ENCODE assay signal across 8 cellular contexts in the genomic region with DNA sequence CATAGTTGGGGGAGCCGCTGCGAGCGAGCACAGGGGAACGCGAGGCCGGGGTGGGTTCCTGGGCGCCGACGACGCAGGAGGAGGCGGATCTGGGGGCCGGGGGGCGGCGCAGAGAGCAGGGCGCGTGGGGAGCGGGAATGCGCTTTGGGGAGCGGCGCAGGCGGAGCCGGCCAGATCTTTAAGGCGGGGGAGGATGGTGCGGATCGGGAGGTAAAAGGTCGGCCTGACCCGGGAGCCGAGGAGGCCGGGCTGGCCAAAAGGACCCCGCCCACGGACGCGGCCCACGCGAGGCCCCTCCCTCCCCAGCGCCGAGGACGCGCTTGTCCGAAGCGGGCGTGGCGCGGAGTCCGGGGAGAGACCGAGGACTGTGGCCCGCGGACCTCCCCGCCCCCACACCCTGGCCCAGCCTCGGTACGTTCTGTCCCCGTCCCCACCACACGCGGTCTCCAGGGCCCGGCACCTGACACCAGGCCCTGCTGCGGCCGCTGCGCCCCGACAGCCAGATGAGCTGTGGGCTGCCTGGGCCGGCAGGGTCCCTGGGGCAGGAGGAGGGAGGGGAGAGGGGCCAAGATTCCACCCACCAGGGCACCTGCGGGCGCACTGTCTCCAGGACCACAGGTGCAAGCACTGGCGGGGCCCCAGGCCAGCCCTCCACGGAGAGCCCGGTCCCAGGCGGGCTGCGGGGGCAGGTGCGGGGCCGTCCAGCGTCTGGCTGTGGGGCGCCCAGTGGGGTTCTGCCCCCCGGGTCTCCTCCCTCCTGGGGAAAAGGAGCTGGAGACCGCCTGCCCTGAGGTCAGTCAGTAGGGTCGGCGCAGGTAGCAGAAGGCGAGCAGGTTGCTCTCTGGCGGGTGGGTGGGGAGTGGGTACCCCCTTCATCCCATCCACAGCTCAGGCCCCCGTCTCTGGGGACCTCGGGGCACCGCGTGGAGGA. TPM values are rescaled to one million over a fixed set of nuclear protein-coding genes. Genes with fewer than 3 reads are reported as not detected.
DNase-seq lines count a peak whose midpoint lies in the region; TF ChIP-seq lines count a peak whose summit lies in the region.

No MANE protein-coding gene starts in this region.

- peak; percentile 62 for DNase-seq in GM10248 (ENCODE audit: extremely low spot score)
- DNase-seq in GOT3 (lab: John Stamatoyannopoulos, UW): peak; percentile 55
- DNase-seq in NB4 (ENCODE audit: low read depth): peak; percentile 57
- peak in 3 of 4 experiments; percentile 62 to 73 (median 67) for DNase-seq in activated naive CD4-positive, alpha-beta T cell (lab: John Stamatoyannopoulos, UW)
- DNase-seq in glutamatergic neuron: peak; percentile 50
- DNase-seq in ovary: peak; percentile 85 to 93 (median 87)
- DNase-seq in uterus: peak; percentile 88 to 92
- DNase-seq in NK-92 (lab: John Stamatoyannopoulos, UW; ENCODE audit: unreplicated experiment): no peak

- H3K36me3 Mint-ChIP-seq in glutamatergic neuron (ENCODE audit: unreplicated experiment): peaks cover 4% of the 10 kb centered on the region

- CTCF ChIA-PET in GM10248 (lab: Yijun Ruan, JAX): interaction anchor here (0.9 to 6.0 kb wide), 4 partner anchors 8 to 59 kb away, joined by 3 to 32 read pairs (median 5); no protein-coding TSS in a partner anchor

- TF ChIP-seq CTCF in GM10248 (IDR thresholded peaks at IDR 0.05; ENCODE audit: control extremely low read depth, extremely low read depth, low read depth, missing control alignments) (no peak), NB4 (IDR thresholded peaks at IDR 0.05; ENCODE audit: low read depth, low read length) (no peak), glutamatergic neuron (IDR thresholded peaks at IDR 0.05; ENCODE audit: partially characterized antibody, unreplicated experiment) (no peak), ovary (IDR thresholded peaks at IDR 0.05) (peak in 1 of 3 donors; percentile 7), uterus (IDR thresholded peaks at IDR 0.05) (no peak)

- H3K4me1 ChIP-seq in ovary (ENCODE audit: insufficient read depth) (peaks cover 23% of the 10 kb centered on the region), uterus (peaks cover 9 to 35% of the 10 kb centered on the region in 2 donors)

- POLR2A ChIA-PET in GM10248 (lab: Yijun Ruan, JAX): interaction anchor here (0.6 to 2.8 kb wide), 2 partner anchors 9 to 12 kb away, joined by 9 to 10 read pairs; no protein-coding TSS in a partner anchor

- peak overlapping the region in 1 of 2 donors; percentile 30 for H3K27ac ChIP-seq in ovary
- peak overlapping the region; percentile 93 to 95 for H3K27ac ChIP-seq in uterus

- intact Hi-C loops in ovary (cut with DNase I) (loop anchor here in 2 of 4 donors (5.0 kb wide), 2 partner anchors 34 to 39 kb away; no protein-coding TSS in a partner anchor), uterus (cut with DNase I; ENCODE audit: low total_unique reads) (loop anchor here (5.0 kb wide), 1 partner anchor 34 kb away; no protein-coding TSS in a partner anchor)

- H3K27me3 Mint-ChIP-seq in glutamatergic neuron (ENCODE audit: unreplicated experiment): peaks cover 12% of the 10 kb centered on the region

- 5 to 12% (median 7%) methylated on average over 30 to 81 of the region's 81 CpGs for WGBS in ovary, 3 donors

- H3K9me3 ChIP-seq in ovary: no peaks in the 10 kb centered on the region
- H3K9me3 ChIP-seq in uterus: no peaks in the 10 kb centered on the region

- peaks cover 8% of the 10 kb centered on the region for H3K4me1 Mint-ChIP-seq in glutamatergic neuron (ENCODE audit: low read depth, unreplicated experiment)

- TF ChIP-seq POLR2A in NB4 (IDR thresholded peaks at IDR 0.05; ENCODE audit: extremely low read depth, insufficient read length) (no peak), ovary (IDR thresholded peaks at IDR 0.05) (no peak), uterus (IDR thresholded peaks at IDR 0.05) (no peak)

- peak overlapping the region; percentile 21 for H3K4me3 ChIP-seq in NB4 (ENCODE audit: low read depth, low read length)
- peak overlapping the region; percentile 53 for H3K4me3 ChIP-seq in ovary
- peak overlapping the region; percentile 46 to 50 for H3K4me3 ChIP-seq in uterus

- TF ChIP-seq EP300 in ovary (IDR thresholded peaks at IDR 0.05): no peak

- peak overlapping the region; percentile 61 for H3K4me3 Mint-ChIP-seq in glutamatergic neuron (ENCODE audit: unreplicated experiment)

- H3K27ac Mint-ChIP-seq in glutamatergic neuron (ENCODE audit: unreplicated experiment): no peak overlapping the region

- H3K9me3 Mint-ChIP-seq in glutamatergic neuron (ENCODE audit: unreplicated experiment): peaks cover 9% of the 10 kb centered on the region

- H3K36me3 ChIP-seq in ovary: no peaks in the 10 kb centered on the region
- H3K36me3 ChIP-seq in uterus: no peaks in the 10 kb centered on the region

- H3K27me3 ChIP-seq in ovary (no peaks in the 10 kb centered on the region), uterus (no peaks in the 10 kb centered on the region)

RNA-seq across cellular contexts. Expression of a gene that starts 10.9 kb away (rescaled TPM):
- 32.3 TPM for total RNA-seq in glutamatergic neuron (ENCODE audit: unreplicated experiment)
- 100 to 1,000 TPM in 1 of 7 donors, 10 to 100 TPM in 6; 29.7 to 291 (median 45.3) TPM for total RNA-seq in ovary
- 10 to 100 TPM in 1 of 2 donors, 1 to 10 TPM in 1; 7.3 to 34.1 TPM for polyA plus RNA-seq in ovary
- 100 to 1,000 TPM in 1 of 4 donors, 10 to 100 TPM in 3; 31.7 to 106 (median 53.6) TPM for total RNA-seq in uterus

RNA-seq across cellular contexts. Expression of a gene that starts 41.1 kb away (rescaled TPM):
- total RNA-seq in glutamatergic neuron (ENCODE audit: unreplicated experiment) (not detected), ovary (under 1 TPM in 3 of 7 donors, not detected in 4; 0.10 to 0.18 (median 0.10) TPM), uterus (under 1 TPM in 2 of 4 donors, not detected in 2; 0.12 to 0.26 TPM)
- under 1 TPM in 1 of 2 donors, not detected in 1; 0.05 TPM for polyA plus RNA-seq in ovary

RNA-seq across cellular contexts. Expression of a gene that starts 53.1 kb away (rescaled TPM):
- 24.9 TPM for total RNA-seq in glutamatergic neuron (ENCODE audit: unreplicated experiment)
- total RNA-seq in ovary: 10 to 100 TPM; 12.9 to 53.4 (median 27.8) TPM
- 10 to 100 TPM in 1 of 2 donors, 1 to 10 TPM in 1; 9.5 to 21.4 TPM for polyA plus RNA-seq in ovary
- 10 to 100 TPM in 2 of 4 donors, 1 to 10 TPM in 2; 3.6 to 37.0 (median 14.6) TPM for total RNA-seq in uterus

RNA-seq across cellular contexts. Expression of a gene that starts 53.3 kb away (rescaled TPM):
- 14.7 TPM for total RNA-seq in glutamatergic neuron (ENCODE audit: unreplicated experiment)
- total RNA-seq in ovary: 10 to 100 TPM; 10.5 to 19.2 (median 15.5) TPM
- polyA plus RNA-seq in ovary: 10 to 100 TPM in 1 of 2 donors, 1 to 10 TPM in 1; 3.5 to 10.3 TPM
- 10 to 100 TPM; 11.8 to 22.5 (median 18.3) TPM for total RNA-seq in uterus
